In genomic region chr12:16299403-16299802, GRCh38 we compare ENCODE assay signal across 24 cellular contexts. TPM values are rescaled to one million over a fixed set of nuclear protein-coding genes. Genes with fewer than 3 reads are reported as not detected.
DNase-seq lines count a peak whose midpoint lies in the region; ATAC-seq and TF ChIP-seq lines count a peak whose summit lies in the region.
"Had no signal": no experiment of that assay in that cellular context is flagged by ENCODE, and none has a peak within 500 bp of the region (broad histone marks: within the 10 kb centered on the region; RNA-seq: fewer than 3 reads in every experiment).

No MANE protein-coding gene starts in this region.

- TF ChIP-seq CTCF in IMR-90 (conservative IDR thresholded peaks at IDR 0.05; ENCODE audit: low read depth, low read length) (no peak), fibroblast of the aortic adventitia (IDR thresholded peaks at IDR 0.05; ENCODE audit: insufficient read depth, low read length) (no peak)

- no peaks in the 10 kb centered on the region for H3K9me1 ChIP-seq in IMR-90 (ENCODE audit: insufficient read depth, low read length)

- intact Hi-C loops in IMR-90 (cut with micrococcal nuclease): no loop called here

- H3K4me3 ChIP-seq in IMR-90 (ENCODE audit: insufficient read depth, low read depth, low read length) (no peak overlapping the region), adipocyte (ENCODE audit: low read length) (peak overlapping the region; percentile 57), fibroblast of the aortic adventitia (ENCODE audit: low read depth, low read length) (no peak overlapping the region), skeletal muscle cell (ENCODE audit: low read depth, low read length) (no peak overlapping the region)
- H3K4me3 ChIP-seq: esophagus squamous epithelium, SJSA1, thoracic aorta had no signal

- CTCF ChIA-PET in IMR-90 (lab: Yijun Ruan, JAX): no interaction called here

- H4K20me1 ChIP-seq in IMR-90 (ENCODE audit: insufficient read depth, low read length): no peaks in the 10 kb centered on the region

- H2BK15ac ChIP-seq in IMR-90 (ENCODE audit: low read depth, low read length): no peak overlapping the region

- H3K4me1 ChIP-seq in IMR-90 (ENCODE audit: control insufficient read depth, insufficient read depth, low read length) (no peaks in the 10 kb centered on the region), adipocyte (ENCODE audit: control insufficient read depth, insufficient read depth, low read length) (peaks cover 29% of the 10 kb centered on the region)
- H3K4me1 ChIP-seq: esophagus squamous epithelium, SJSA1 had no signal

- no CpG with 5 or more reads among the region's 2 CpGs for WGBS in IMR-90 (ENCODE audit: extremely low coverage in 2 of 2, insufficient read length in 1 of 2), 2 experiments

- BruUV-seq in IMR-90 (replicated peaks; lab: Mats Ljungman, UMichigan): no TSS peak

- in situ Hi-C loops in IMR-90 (cut with MboI; ENCODE audit: low sequenced_read_pairs): no loop called here

- ATAC-seq in IMR-90 (ENCODE audit: low read depth): no peak
- ATAC-seq: Panc1; stimulated activated effector memory CD8-positive, alpha-beta T cell treated with anti-CD3 and anti-CD28 coated beads, Interleukin-12 subunit alpha, Interleukin-12 subunit beta, amount 100 ng/mL, for 72 hours; T-cell had no signal

- no peak overlapping the region for H4K8ac ChIP-seq in IMR-90 (ENCODE audit: low read depth in 2 of 2, low read length in 2 of 2)

- no peak overlapping the region for H3K27ac ChIP-seq in IMR-90 (ENCODE audit: insufficient read depth, low read length)
- H3K27ac ChIP-seq: esophagus squamous epithelium, SJSA1, thoracic aorta had no signal

- H3K18ac ChIP-seq in IMR-90 (ENCODE audit: low read depth, low read length): no peak overlapping the region

- no peak overlapping the region for H2AFZ ChIP-seq in IMR-90 (replicated peaks; ENCODE audit: low read length, poor library complexity)

- H3K79me1 ChIP-seq in IMR-90 (ENCODE audit: low read depth in 1 of 2, low read length in 2 of 2): no peaks in the 10 kb centered on the region

- dilution Hi-C loops in IMR-90 (cut with HindIII; ENCODE audit: low sequenced_read_pairs, unreplicated experiment): no loop called here

- POLR2A ChIA-PET in IMR-90 (lab: Charles Lee; ENCODE audit: unreplicated experiment): no interaction called here

- no peak overlapping the region for H2AK5ac ChIP-seq in IMR-90 (ENCODE audit: low read depth, low read length)

- no peak overlapping the region for H2BK5ac ChIP-seq in IMR-90 (ENCODE audit: low read depth, low read length, poor library complexity, severe bottlenecking)

- peak; percentile 1 for DNase-seq in IMR-90
- no peak for DNase-seq in adipocyte (ENCODE audit: low read depth)
- DNase-seq in fibroblast of the aortic adventitia (ENCODE audit: low read depth): peak; percentile 37
- peak; percentile 48 for DNase-seq in skeletal muscle cell (ENCODE audit: low read depth)
- DNase-seq in NCI-H2171 (lab: John Stamatoyannopoulos, UW): no peak
- DNase-seq in stimulated activated naive CD4-positive, alpha-beta T cell treated with Interleukin-2 at 50 U/mL for 16 hours (lab: John Stamatoyannopoulos, UW): no peak
- DNase-seq in activated naive CD4-positive, alpha-beta T cell treated with Interleukin-2 at 50 U/mL for 16 hours: no peak
- DNase-seq: activated CD4-positive, alpha-beta memory T cell treated with anti-CD3 and anti-CD28 coated beads, Interleukin-2, amount 10 ng/mL, durations not matched to agents 7 days and 5 days; activated naive CD8-positive, alpha-beta T cell treated with anti-CD3 and anti-CD28 coated beads, Interleukin-2, amount 10 ng/mL, durations not matched to agents 7 days and 5 days; CD4-positive, CD25-positive, alpha-beta regulatory T cell; cortex of kidney; esophagus squamous epithelium; kidney; mammary epithelial cell; MM.1S; NCI-H1417 treated with DMSO at 0.1 percent for 48 hours; NCI-H510A treated with DMSO at 0.1 percent for 48 hours; stimulated activated CD4-positive, alpha-beta T cell treated with anti-CD3 and anti-CD28 coated beads, Interleukin-2, amount 100 ng/mL, for 48 hours; T-cell had no signal

- TF ChIP-seq RAD21 in IMR-90 (IDR thresholded peaks at IDR 0.05; ENCODE audit: low read length): no peak

- no peak overlapping the region for H3K14ac ChIP-seq in IMR-90 (replicated peaks; ENCODE audit: low read depth, low read length)

- H3K9ac ChIP-seq in IMR-90 (ENCODE audit: low read depth, low read length) (no peak overlapping the region), adipocyte (ENCODE audit: low read length) (peak overlapping the region; percentile 62)

- H2AK9ac ChIP-seq in IMR-90 (replicated peaks; ENCODE audit: low read depth, low read length, poor library complexity): no peak overlapping the region

- H3K36me3 ChIP-seq in IMR-90 (ENCODE audit: control insufficient read depth, insufficient read depth, low read length): no peaks in the 10 kb centered on the region
- no peaks in the 10 kb centered on the region for H3K36me3 ChIP-seq in adipocyte (ENCODE audit: control insufficient read depth, insufficient read depth, low read length, severe bottlenecking)
- H3K36me3 ChIP-seq: esophagus squamous epithelium, SJSA1, thoracic aorta had no signal

- no peak overlapping the region for H4K5ac ChIP-seq in IMR-90 (ENCODE audit: low read depth, low read length)

- no peak overlapping the region for H3K4me2 ChIP-seq in IMR-90 (ENCODE audit: low read depth, low read length)

- no peaks in the 10 kb centered on the region; the same call in 1 of the 2 replicates for H3K27me3 ChIP-seq in IMR-90 (ENCODE audit: control insufficient read depth, insufficient read depth, low read length)
- H3K27me3 ChIP-seq in adipocyte (replicated peaks; ENCODE audit: control insufficient read depth, insufficient read depth, low read length): no peaks in the 10 kb centered on the region
- H3K27me3 ChIP-seq: esophagus squamous epithelium, SJSA1 had no signal

- no peak overlapping the region for H2BK20ac ChIP-seq in IMR-90 (ENCODE audit: low read depth, low read length)

- no peak overlapping the region for H4K91ac ChIP-seq in IMR-90 (ENCODE audit: insufficient read depth, low read depth, low read length)

- TF ChIP-seq POLR2A in IMR-90 (IDR thresholded peaks at IDR 0.05; ENCODE audit: low read depth, low read length): no peak

- no peak overlapping the region for H2BK120ac ChIP-seq in IMR-90 (ENCODE audit: low read depth, low read length)

- H3K23ac ChIP-seq in IMR-90 (ENCODE audit: low read depth, low read length): no peak overlapping the region

- no peaks in the 10 kb centered on the region for H3K9me3 ChIP-seq in IMR-90 (ENCODE audit: control insufficient read depth, insufficient read depth, low read length)
- no peaks in the 10 kb centered on the region for H3K9me3 ChIP-seq in adipocyte (ENCODE audit: control insufficient read depth, low read length)
- H3K9me3 ChIP-seq: esophagus squamous epithelium, SJSA1, thoracic aorta had no signal

- no peak overlapping the region for H3K56ac ChIP-seq in IMR-90 (ENCODE audit: extremely low read depth, insufficient read depth, low read length)

- no peak overlapping the region for H3K4ac ChIP-seq in IMR-90 (ENCODE audit: low read depth, low read length)

TF ChIP-seq in IMR-90, 13 proteins besides CTCF, POLR2A, EP300 and RAD21:
- no peak for TF ChIP-seq FOS (IDR thresholded peaks at IDR 0.05; ENCODE audit: low read depth, low read length)
- no peak for TF ChIP-seq MAZ (IDR thresholded peaks at IDR 0.05; ENCODE audit: borderline replicate concordance, low read depth, low read length)
- TF ChIP-seq BHLHE40 (IDR thresholded peaks at IDR 0.05; ENCODE audit: low read depth, low read length): no peak
- TF ChIP-seq NFE2L2 (IDR thresholded peaks at IDR 0.05; ENCODE audit: low read depth, low read length): no peak
- TF ChIP-seq, protein P1, sequence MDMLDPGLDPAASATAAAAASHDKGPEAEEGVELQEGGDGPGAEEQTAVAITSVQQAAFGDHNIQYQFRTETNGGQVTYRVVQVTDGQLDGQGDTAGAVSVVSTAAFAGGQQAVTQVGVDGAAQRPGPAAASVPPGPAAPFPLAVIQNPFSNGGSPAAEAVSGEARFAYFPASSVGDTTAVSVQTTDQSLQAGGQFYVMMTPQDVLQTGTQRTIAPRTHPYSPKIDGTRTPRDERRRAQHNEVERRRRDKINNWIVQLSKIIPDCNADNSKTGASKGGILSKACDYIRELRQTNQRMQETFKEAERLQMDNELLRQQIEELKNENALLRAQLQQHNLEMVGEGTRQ (IDR thresholded peaks at IDR 0.05; ENCODE audit: low read depth, low read length): no peak

RNA-seq across cellular contexts. Expression of gene SLC15A5, which starts 21.9 kb away (rescaled TPM):
- total RNA-seq in IMR-90 (2012; rRNA removed) (not detected in 2 replicates), fibroblast of the aortic adventitia (ENCODE audit: low replicate concordance) (not detected in 2 replicates)
- not detected in 2 replicates for polyA plus RNA-seq in IMR-90 (2012; rRNA removed)
- polyA plus RNA-seq in IMR-90 (2012; cell fraction: cytosol; rRNA removed): 0.02 TPM in 1 of 2 replicates, not detected in the other
- polyA plus RNA-seq in IMR-90 (2012; cell fraction: nucleus; rRNA removed; ENCODE audit: low replicate concordance): not detected in 2 replicates
- total RNA-seq: activated CD4-positive, alpha-beta memory T cell treated with anti-CD3 and anti-CD28 coated beads, Interleukin-2, amount 10 ng/mL, durations not matched to agents 7 days and 5 days; activated naive CD8-positive, alpha-beta T cell treated with anti-CD3 and anti-CD28 coated beads, Interleukin-2, amount 10 ng/mL, durations not matched to agents 7 days and 5 days; CD4-positive, CD25-positive, alpha-beta regulatory T cell; esophagus squamous epithelium; kidney; mammary epithelial cell; pulmonary artery endothelial cell; SJSA1; T-cell; thoracic aorta had no signal
- polyA plus RNA-seq: CD4-positive, CD25-positive, alpha-beta regulatory T cell; mammary epithelial cell had no signal

RNA-seq across cellular contexts. Expression of gene MGST1, which starts 48.0 kb away (rescaled TPM):
- total RNA-seq in IMR-90 (2012; rRNA removed) (87.2 and 105 TPM in 2 replicates), fibroblast of the aortic adventitia (ENCODE audit: low replicate concordance) (203 and 229 TPM in 2 replicates)
- polyA plus RNA-seq in IMR-90 (2012; rRNA removed): 260 and 280 TPM in 2 replicates
- polyA plus RNA-seq in IMR-90 (2012; cell fraction: cytosol; rRNA removed): 124 and 435 TPM in 2 replicates
- polyA plus RNA-seq in IMR-90 (2012; cell fraction: nucleus; rRNA removed; ENCODE audit: low replicate concordance): 20.5 and 132 TPM in 2 replicates
- total RNA-seq: SJSA1 had no signal
- polyA plus RNA-seq: CD4-positive, CD25-positive, alpha-beta regulatory T cell had no signal

Comparison
In these comparisons a context has a peak if more than half of its experiments do, and no peak if none do; other contexts are left out.
1. DNase-seq: peak in IMR-90 (single experiment), fibroblast of the aortic adventitia (single experiment) and skeletal muscle cell (single experiment); none in adipocyte (single experiment), NCI-H2171 (single experiment), stimulated activated naive CD4-positive, alpha-beta T cell treated with Interleukin-2 at 50 U/mL for 16 hours (single experiment) and activated naive CD4-positive, alpha-beta T cell treated with Interleukin-2 at 50 U/mL for 16 hours (single experiment).